In the genomic region with DNA sequence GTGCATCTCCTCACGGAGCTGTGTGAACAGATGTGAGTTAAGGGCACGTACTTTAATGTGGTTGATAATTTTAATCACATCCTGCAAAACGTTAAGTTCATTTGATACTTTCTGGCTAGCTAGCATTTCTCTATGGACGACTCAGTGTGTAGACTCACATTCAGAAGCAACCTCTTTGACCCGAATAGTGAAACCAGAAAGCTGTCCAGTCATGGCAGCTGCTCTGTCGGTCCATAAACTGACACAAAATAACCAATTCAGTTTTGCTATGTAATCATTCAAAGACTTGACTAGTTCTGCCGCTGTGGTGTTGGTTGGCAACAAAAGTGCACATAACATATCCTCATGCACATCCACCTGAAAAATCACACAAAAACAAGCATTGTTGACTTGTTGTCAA, we compare ENCODE assay signal across 33 cellular contexts.
"Had no signal": no experiment of that assay in that cellular context is flagged by ENCODE, and none has a peak within 500 bp of the region (broad histone marks: within the 10 kb centered on the region; RNA-seq: fewer than 3 reads in every experiment).

No MANE protein-coding gene starts in this region.

- H3K4me3 Mint-ChIP-seq: activated B cell treated with CpG ODN at 0.5 μM for 24 hours; activated naive CD4-positive, alpha-beta T cell treated with anti-CD3 and anti-CD28 coated beads, Interleukin-2, amount 10 ng/mL, durations not matched to agents 7 days and 5 days; activated naive CD8-positive, alpha-beta T cell treated with anti-CD3 and anti-CD28 coated beads, Interleukin-2, amount 10 ng/mL, durations not matched to agents 7 days and 5 days; activated T-cell treated with anti-CD3 and anti-CD28 coated beads, Interleukin-2, amount 50 U/mL, for 24 hours; brain; dendritic cell treated with granulocyte-macrophage colony-stimulating factor and Interleukin-4, amounts not matched to agents 40 ng/mL and 50 ng/mL, for 4 days; endodermal cell; T-helper 17 cell; T-helper 2 cell treated with Interferon-gamma antibody and Interleukin-4, amounts not matched to agents 5 μg/mL and 100 μg/mL, for 36 hours had no signal

- H3K9me3 Mint-ChIP-seq: activated B cell treated with CpG ODN at 0.5 μM for 24 hours; activated naive CD8-positive, alpha-beta T cell treated with anti-CD3 and anti-CD28 coated beads, Interleukin-2, amount 10 ng/mL, durations not matched to agents 7 days and 5 days; activated T-cell treated with anti-CD3 and anti-CD28 coated beads, Interleukin-2, amount 50 U/mL, for 72 hours; brain; T-helper 2 cell treated with Interferon-gamma antibody and Interleukin-4, amounts not matched to agents 5 μg/mL and 100 μg/mL, for 36 hours had no signal

- H3K36me3 Mint-ChIP-seq: activated naive CD4-positive, alpha-beta T cell treated with anti-CD3 and anti-CD28 coated beads, Interleukin-2, amount 10 ng/mL, durations not matched to agents 7 days and 5 days; activated naive CD8-positive, alpha-beta T cell treated with anti-CD3 and anti-CD28 coated beads, Interleukin-2, amount 10 ng/mL, durations not matched to agents 7 days and 5 days; brain had no signal

- H3K9me3 ChIP-seq: ascending aorta, breast epithelium, gastrocnemius medialis, heart left ventricle had no signal

- DNase-seq: activated B cell treated with CpG ODN at 0.5 μM for 24 hours; activated CD4-positive, alpha-beta T cell treated with anti-CD3 and anti-CD28 coated beads for 48 hours; activated CD4-positive, alpha-beta T cell treated with anti-CD3 and anti-CD28 coated beads, Interleukin-2, amount 50 U/mL, for 1 hour; activated CD4-positive, alpha-beta T cell treated with anti-CD3 and anti-CD28 coated beads, Interleukin-2, amount 50 U/mL, for 48 hours; activated CD8-positive, alpha-beta memory T cell treated with anti-CD3 and anti-CD28 coated beads, Interleukin-2, amount 50 U/mL, for 48 hours; activated gamma-delta T cell; activated naive CD4-positive, alpha-beta T cell; activated naive CD4-positive, alpha-beta T cell treated with anti-CD3 and anti-CD28 coated beads, Interleukin-2, amount 10 ng/mL, durations not matched to agents 7 days and 5 days; activated naive CD8-positive, alpha-beta T cell treated with anti-CD3 and anti-CD28 coated beads, Interleukin-2, amount 10 ng/mL, durations not matched to agents 7 days and 5 days; activated T-cell treated with anti-CD3 and anti-CD28 coated beads for 4 hours; activated T-cell treated with anti-CD3 and anti-CD28 coated beads, Interleukin-2, amount 50 U/mL, for 24 hours; activated T-cell treated with anti-CD3 and anti-CD28 coated beads, Interleukin-2, amount 50 U/mL, for 72 hours; central memory CD4-positive, alpha-beta T cell; dorsolateral prefrontal cortex; effector memory CD4-positive, alpha-beta T cell; endodermal cell; foreskin keratinocyte; gastrocnemius medialis; glutamatergic neuron; heart left ventricle; T-helper 17 cell; T1000; WERI-Rb-1 had no signal

- H3K4me3 ChIP-seq: ascending aorta, breast epithelium, cardiac muscle cell, coronary artery, dorsolateral prefrontal cortex, gastrocnemius medialis, heart left ventricle had no signal

- ATAC-seq: activated CD4-positive, CD25-positive, alpha-beta regulatory T cell treated with anti-CD3 and anti-CD28 coated beads, Interleukin-2, amount 50 U/mL, for 24 hours; activated naive CD4-positive, alpha-beta T cell treated with anti-CD3 and anti-CD28 coated beads, Interleukin-2, amount 50 U/mL, for 72 hours; esophagus mucosa; foreskin keratinocyte; gastrocnemius medialis; heart left ventricle; T-helper 17 cell had no signal

- H3K27me3 ChIP-seq: ascending aorta, breast epithelium, cardiac muscle cell, dorsolateral prefrontal cortex, foreskin keratinocyte, gastrocnemius medialis, heart left ventricle had no signal

- H3K27me3 Mint-ChIP-seq: activated B cell treated with CpG ODN at 0.5 μM for 24 hours; activated naive CD4-positive, alpha-beta T cell treated with anti-CD3 and anti-CD28 coated beads, Interleukin-2, amount 10 ng/mL, durations not matched to agents 7 days and 5 days; activated naive CD8-positive, alpha-beta T cell treated with anti-CD3 and anti-CD28 coated beads, Interleukin-2, amount 10 ng/mL, durations not matched to agents 7 days and 5 days; activated T-cell treated with anti-CD3 and anti-CD28 coated beads, Interleukin-2, amount 50 U/mL, for 24 hours; dendritic cell treated with granulocyte-macrophage colony-stimulating factor and Interleukin-4, amounts not matched to agents 40 ng/mL and 50 ng/mL, for 4 days; T-helper 17 cell had no signal

- H3K27ac Mint-ChIP-seq: activated B cell treated with CpG ODN at 0.5 μM for 24 hours; activated naive CD4-positive, alpha-beta T cell treated with anti-CD3 and anti-CD28 coated beads, Interleukin-2, amount 10 ng/mL, durations not matched to agents 7 days and 5 days; activated naive CD4-positive, alpha-beta T cell treated with anti-CD3 and anti-CD28 coated beads, Interleukin-2, amount 50 U/mL, for 72 hours; activated naive CD8-positive, alpha-beta T cell treated with anti-CD3 and anti-CD28 coated beads, Interleukin-2, amount 10 ng/mL, durations not matched to agents 7 days and 5 days; activated T-cell treated with anti-CD3 and anti-CD28 coated beads, Interleukin-2, amount 50 U/mL, for 24 hours; activated T-cell treated with anti-CD3 and anti-CD28 coated beads, Interleukin-2, amount 50 U/mL, for 72 hours; brain; dendritic cell treated with granulocyte-macrophage colony-stimulating factor and Interleukin-4, amounts not matched to agents 40 ng/mL and 50 ng/mL, for 4 days; endodermal cell; T-helper 17 cell; T-helper 2 cell treated with Interferon-gamma antibody and Interleukin-4, amounts not matched to agents 5 μg/mL and 100 μg/mL, for 36 hours had no signal

- H3K27ac ChIP-seq: ascending aorta, breast epithelium, cardiac muscle cell, coronary artery, dorsolateral prefrontal cortex, foreskin keratinocyte, gastrocnemius medialis, heart left ventricle, WERI-Rb-1 had no signal

- H3K36me3 ChIP-seq: ascending aorta, breast epithelium, cardiac muscle cell, gastrocnemius medialis, WERI-Rb-1 had no signal
